In the genomic region with DNA sequence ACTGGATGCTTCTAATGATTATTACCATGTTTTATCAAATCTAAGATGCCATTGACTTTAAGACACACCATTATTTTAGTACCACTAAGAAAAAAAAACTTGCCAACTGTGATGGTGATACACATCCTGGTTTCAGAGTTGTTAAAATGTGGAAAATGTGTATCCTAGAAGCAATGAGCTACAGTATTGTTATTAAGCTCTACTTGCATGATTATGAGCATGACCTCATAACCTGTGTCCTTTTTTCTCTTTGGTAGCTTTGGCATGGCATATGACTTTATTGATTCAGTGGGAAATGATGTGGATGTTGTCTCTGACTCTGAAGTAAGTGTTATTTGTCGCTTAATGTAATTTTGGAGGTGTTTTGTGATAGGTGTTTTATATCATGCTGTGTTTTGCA, we compare ENCODE assay signal across 21 cellular contexts. TPM values are rescaled to one million over a fixed set of nuclear protein-coding genes. Genes with fewer than 3 reads are reported as not detected.
A peak's percentile ranks its signal among the peaks of the same experiment; 100 is the strongest.
DNase-seq lines count a peak whose midpoint lies in the region; ATAC-seq and TF ChIP-seq lines count a peak whose summit lies in the region.
"Had no signal": no experiment of that assay in that cellular context is flagged by ENCODE, and none has a peak within 500 bp of the region (broad histone marks: within the 10 kb centered on the region; RNA-seq: fewer than 3 reads in every experiment).

No MANE protein-coding gene starts in this region.

- peaks cover 77% of the 10 kb centered on the region for H3K79me2 ChIP-seq in OCI-LY7 (ENCODE audit: insufficient read depth, low read depth, low read length)

- CTCF ChIA-PET in activated CD4-positive, alpha-beta T cell treated with anti-CD3 and anti-CD28 coated beads for 36 hours (lab: Charles Lee): no interaction called here
- CTCF ChIA-PET in A673 (lab: Charles Lee) (no interaction called here), OCI-LY7 (lab: Charles Lee; ENCODE audit: unreplicated experiment) (no interaction called here)

- TF ChIP-seq POLR2A in ovary (IDR thresholded peaks at IDR 0.05) (no peak), right lobe of liver (IDR thresholded peaks at IDR 0.05) (no peak)

- TF ChIP-seq CTCF in A673 (conservative IDR thresholded peaks at IDR 0.05; ENCODE audit: low read depth, low read length) (no peak), OCI-LY7 (conservative IDR thresholded peaks at IDR 0.05; ENCODE audit: low read length) (no peak), ovary (IDR thresholded peaks at IDR 0.05) (no peak), right lobe of liver (IDR thresholded peaks at IDR 0.05) (no peak)

- BruUV-seq in A673 (replicated peaks; lab: Mats Ljungman, UMichigan) (no TSS peak), OCI-LY7 (replicated peaks; lab: Mats Ljungman, UMichigan) (no TSS peak)

- no peak for DNase-seq in activated CD4-positive, alpha-beta T cell treated with anti-CD3 and anti-CD28 coated beads for 36 hours
- DNase-seq in activated CD4-positive, alpha-beta T cell treated with anti-CD3 and anti-CD28 coated beads, Interleukin-2, amount 50 U/mL, for 1 hour: no peak
- DNase-seq in A673 (ENCODE audit: low spot score) (no peak), OCI-LY7 (ENCODE audit: low spot score) (no peak), dermis microvascular lymphatic vessel endothelial cell (ENCODE audit: low read depth in 2 of 2) (peak; percentile 46 to 52), ovary (no peak), right lobe of liver (no peak)
- DNase-seq: NCI-H1105 treated with DMSO at 0.1 percent for 48 hours, NCI-H1694 treated with DMSO at 0.1 percent for 48 hours, NCI-H2107, NCI-H226, NCI-H524 treated with DMSO at 0.1 percent for 48 hours, Peyer's patch, Right ventricle myocardium superior had no signal

- H3K36me3 ChIP-seq in A673 (ENCODE audit: insufficient read depth, low read length, poor library complexity, severe bottlenecking): peaks cover 67% of the 10 kb centered on the region
- H3K36me3 ChIP-seq in OCI-LY7 (ENCODE audit: insufficient read depth, low read length): peaks cover 70% of the 10 kb centered on the region
- H3K36me3 ChIP-seq in ovary: no peaks in the 10 kb centered on the region
- peaks cover 0 to 62% (median 25%) of the 10 kb centered on the region in 4 donors for H3K36me3 ChIP-seq in right lobe of liver

- POLR2A ChIA-PET in activated CD4-positive, alpha-beta T cell treated with anti-CD3 and anti-CD28 coated beads for 36 hours (lab: Charles Lee): no interaction called here
- POLR2A ChIA-PET in A673 (lab: Charles Lee; ENCODE audit: low non-redundant PET): no interaction called here
- POLR2A ChIA-PET in OCI-LY7 (lab: Charles Lee): interaction anchor here (0.7 to 2.2 kb wide), 7 partner anchors 8 to 17 kb away, joined by 3 to 15 read pairs (median 4); no protein-coding TSS in a partner anchor

- TF ChIP-seq EP300 in ovary (IDR thresholded peaks at IDR 0.05): no peak

- H4K20me1 ChIP-seq in OCI-LY7 (ENCODE audit: insufficient read depth, low read length): peaks cover 32% of the 10 kb centered on the region
- H4K20me1 ChIP-seq: BLaER1 had no signal

- H3K9me2 ChIP-seq in OCI-LY7 (ENCODE audit: insufficient read depth, low read length): no peaks in the 10 kb centered on the region

- H2AFZ ChIP-seq in OCI-LY7 (ENCODE audit: low read length): no peak overlapping the region

- H3K4me2 ChIP-seq in OCI-LY7 (ENCODE audit: low read length): peak overlapping the region; percentile 77
- H3K4me2 ChIP-seq: BLaER1 had no signal

- H3K9me3 Mint-ChIP-seq in activated CD4-positive, alpha-beta T cell treated with anti-CD3 and anti-CD28 coated beads for 36 hours (ENCODE audit: low read depth): no peaks in the 10 kb centered on the region
- H3K9me3 Mint-ChIP-seq: IgD-negative memory B cell had no signal

- H3K4me1 ChIP-seq in A673 (ENCODE audit: insufficient read depth, low read length, poor library complexity, severe bottlenecking) (no peaks in the 10 kb centered on the region), OCI-LY7 (ENCODE audit: insufficient read depth, low read length, poor library complexity, severe bottlenecking) (peaks cover 27% of the 10 kb centered on the region), ovary (ENCODE audit: insufficient read depth) (peaks cover 2% of the 10 kb centered on the region), right lobe of liver (peaks cover 0 to 11% (median 4%) of the 10 kb centered on the region in 4 donors)
- H3K4me1 ChIP-seq: HAP-1 had no signal

- H3K4me3 Mint-ChIP-seq in activated CD4-positive, alpha-beta T cell treated with anti-CD3 and anti-CD28 coated beads for 36 hours: no peak overlapping the region

- H3K36me3 Mint-ChIP-seq in activated CD4-positive, alpha-beta T cell treated with anti-CD3 and anti-CD28 coated beads for 36 hours (ENCODE audit: low read depth): peaks cover 50% of the 10 kb centered on the region

- WGBS in ovary, 3 donors: 94 to 98% (median 96%) methylated on average over 1 of the region's 1 CpG
- whole genome bisulfite sequencing in right lobe of liver (ENCODE audit: insufficient coverage, low coverage, low lambda C conversion rate, missing lambda C conversion rate): 100% methylated on average over 1 of the region's 1 CpG

- H3K27ac ChIP-seq in A673 (ENCODE audit: low read depth, low read length, poor library complexity, severe bottlenecking): peak overlapping the region; percentile 6
- peak overlapping the region; percentile 97 for H3K27ac ChIP-seq in OCI-LY7 (ENCODE audit: low read depth, low read length, poor library complexity, severe bottlenecking)
- no peak overlapping the region for H3K27ac ChIP-seq in ovary
- no peak overlapping the region for H3K27ac ChIP-seq in right lobe of liver
- H3K27ac ChIP-seq: BLaER1, Peyer's patch had no signal

- H3K9me3 ChIP-seq in A673 (ENCODE audit: low read depth, low read length, poor library complexity, severe bottlenecking) (no peaks in the 10 kb centered on the region), OCI-LY7 (ENCODE audit: low read length) (no peaks in the 10 kb centered on the region), ovary (no peaks in the 10 kb centered on the region), right lobe of liver (no peaks in the 10 kb centered on the region)
- H3K9me3 ChIP-seq: Peyer's patch had no signal

- intact Hi-C loops in activated CD4-positive, alpha-beta T cell treated with anti-CD3 and anti-CD28 coated beads for 36 hours (cut with DNase I, micrococcal nuclease): no loop called here
- intact Hi-C loops in A673 (cut with micrococcal nuclease; ENCODE audit: unreplicated experiment) (no loop called here), OCI-LY7 (cut with micrococcal nuclease; ENCODE audit: unreplicated experiment) (loop anchor here (10.0 kb wide), 1 partner anchor 658 kb away; no protein-coding TSS in a partner anchor), ovary (cut with DNase I) (no loop called here), right lobe of liver (cut with DNase I) (no loop called here)

- peak overlapping the region; percentile 22 for H3K27ac Mint-ChIP-seq in activated CD4-positive, alpha-beta T cell treated with anti-CD3 and anti-CD28 coated beads for 36 hours

- H3K27me3 Mint-ChIP-seq in activated CD4-positive, alpha-beta T cell treated with anti-CD3 and anti-CD28 coated beads for 36 hours: no peaks in the 10 kb centered on the region
- H3K27me3 Mint-ChIP-seq: IgD-negative memory B cell had no signal

- peaks cover 26% of the 10 kb centered on the region for H3K4me1 Mint-ChIP-seq in activated CD4-positive, alpha-beta T cell treated with anti-CD3 and anti-CD28 coated beads for 36 hours

- ATAC-seq in activated CD4-positive, alpha-beta T cell treated with anti-CD3 and anti-CD28 coated beads for 36 hours: no peak
- ATAC-seq in right lobe of liver: no peak
- ATAC-seq in GM18867 (IDR thresholded peaks at IDR 0.05; ENCODE audit: unreplicated experiment): no peak

- H3K27me3 ChIP-seq in A673 (replicated peaks; ENCODE audit: insufficient read depth, low read depth, low read length, poor library complexity) (no peaks in the 10 kb centered on the region), ovary (no peaks in the 10 kb centered on the region), right lobe of liver (no peaks in the 10 kb centered on the region)
- H3K27me3 ChIP-seq: BLaER1, Peyer's patch had no signal

- H3K4me3 ChIP-seq in A673 (ENCODE audit: low read depth, low read length, poor library complexity, severe bottlenecking) (no peak overlapping the region), OCI-LY7 (ENCODE audit: low read depth, low read length, poor library complexity, severe bottlenecking) (peak overlapping the region; percentile 91), ovary (no peak overlapping the region), right lobe of liver (no peak overlapping the region)
- H3K4me3 ChIP-seq: BLaER1, HAP-1, Peyer's patch had no signal

RNA-seq across cellular contexts. Expression of gene EDRF1, which starts 3.3 kb away (rescaled TPM):
- 10 to 100 TPM; 29.6 to 30.8 TPM for total RNA-seq in activated CD4-positive, alpha-beta T cell treated with anti-CD3 and anti-CD28 coated beads for 36 hours
- total RNA-seq in A673 (2021) (37.8 and 40.5 TPM in 2 replicates), OCI-LY7 (2022) (221 and 232 TPM in 2 replicates), dermis microvascular lymphatic vessel endothelial cell (12.5 and 13.9 TPM in 2 replicates), ovary (10 to 100 TPM; 18.5 to 29.0 (median 23.8) TPM), right lobe of liver (1 to 10 TPM; 6.5 to 8.5 (median 8.1) TPM)
- total RNA-seq in OCI-LY7 (2014; rRNA removed; shearing (Covaris generic)): 87.5 and 117 TPM in 2 replicates
- polyA plus RNA-seq in ovary: 10 to 100 TPM; 17.0 to 17.3 TPM

RNA-seq across cellular contexts. Expression of gene TEX36, which starts 39.8 kb away (rescaled TPM):
- total RNA-seq in activated CD4-positive, alpha-beta T cell treated with anti-CD3 and anti-CD28 coated beads for 36 hours: not detected
- total RNA-seq in A673 (2021) (0.61 and 1.3 TPM in 2 replicates), OCI-LY7 (2022) (not detected in 2 replicates), dermis microvascular lymphatic vessel endothelial cell (not detected in 2 replicates), ovary (not detected), right lobe of liver (not detected)
- total RNA-seq in OCI-LY7 (2014; rRNA removed; shearing (Covaris generic)): not detected in 2 replicates
- not detected for polyA plus RNA-seq in ovary
- total RNA-seq: A172, Daoy, LHCN-M2, Peyer's patch, Right ventricle myocardium superior had no signal
- polyA plus RNA-seq: IgD-negative memory B cell had no signal

RNA-seq across cellular contexts. Expression of gene MMP21, which starts 52.8 kb away (rescaled TPM):
- total RNA-seq in activated CD4-positive, alpha-beta T cell treated with anti-CD3 and anti-CD28 coated beads for 36 hours: not detected
- total RNA-seq in A673 (2021) (not detected in 2 replicates), OCI-LY7 (2022) (not detected in 2 replicates), dermis microvascular lymphatic vessel endothelial cell (0.13 and 0.51 TPM in 2 replicates), ovary (1 to 10 TPM in 4 of 7 donors, under 1 TPM in 3; 0.11 to 1.6 (median 1.2) TPM), right lobe of liver (under 1 TPM in 5 of 6 experiments, not detected in 1; 0.10 to 0.25 (median 0.14) TPM)
- total RNA-seq in OCI-LY7 (2014; rRNA removed; shearing (Covaris generic)): not detected in 2 replicates
- under 1 TPM; 0.56 to 1.00 TPM for polyA plus RNA-seq in ovary
- total RNA-seq: A172, Daoy, LHCN-M2, Right ventricle myocardium superior had no signal
- polyA plus RNA-seq: IgD-negative memory B cell had no signal

Comparison
In these comparisons a context has a peak if more than half of its experiments do, and no peak if none do; other contexts are left out.
1. DNase-seq: peak in dermis microvascular lymphatic vessel endothelial cell (2 of 2); none in activated CD4-positive, alpha-beta T cell treated with anti-CD3 and anti-CD28 coated beads for 36 hours (single experiment), activated CD4-positive, alpha-beta T cell treated with anti-CD3 and anti-CD28 coated beads, Interleukin-2, amount 50 U/mL, for 1 hour (single experiment), A673 (single experiment), OCI-LY7 (single experiment), ovary (0 of 5) and right lobe of liver (0 of 3).
2. H3K27ac ChIP-seq: peak in A673 (single experiment) and OCI-LY7 (single experiment); none in ovary (0 of 2) and right lobe of liver (0 of 3).